Comparison of ENCODE assay signal across 11 cellular contexts in the genomic region with DNA sequence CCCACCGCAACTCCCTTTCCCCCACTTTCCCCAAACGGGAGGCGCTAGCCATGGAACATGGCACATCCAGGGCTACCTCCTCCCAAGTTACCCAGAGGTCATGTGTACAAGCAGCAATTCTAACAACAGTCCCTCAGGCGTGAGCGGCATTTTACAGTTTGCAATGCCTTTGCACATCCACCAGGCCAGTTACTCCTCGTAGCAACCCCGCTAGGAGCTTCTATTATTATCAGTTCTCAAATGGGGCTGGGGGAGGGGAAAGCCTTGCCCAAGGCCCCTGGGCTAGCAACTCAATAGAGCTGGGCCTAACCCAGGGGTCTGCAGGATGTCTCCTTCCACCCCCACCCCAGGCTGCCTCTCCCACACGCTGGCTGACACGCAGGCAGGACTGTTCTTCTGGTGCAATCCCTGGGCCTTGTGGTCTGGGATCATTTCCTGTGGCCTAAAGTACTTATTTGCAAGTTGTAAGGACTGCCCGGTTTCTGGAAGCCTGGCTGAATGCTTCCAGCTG. TPM values are rescaled to one million over a fixed set of nuclear protein-coding genes. Genes with fewer than 3 reads are reported as not detected.
DNase-seq lines count a peak whose midpoint lies in the region; ATAC-seq and FAIRE-seq lines count a peak whose summit lies in the region.
"Had no signal": no experiment of that assay in that cellular context is flagged by ENCODE, and none has a peak within 500 bp of the region (broad histone marks: within the 10 kb centered on the region; RNA-seq: fewer than 3 reads in every experiment).

No MANE protein-coding gene starts in this region.

- peak; percentile 22 for DNase-seq in ELR (ENCODE audit: low read depth)
- peak; percentile 38 for DNase-seq in astrocyte of the hippocampus (ENCODE audit: low read depth, low spot score)
- DNase-seq in hepatic stellate cell (ENCODE audit: low spot score): peak; percentile 59
- peak; percentile 64 for DNase-seq in retina
- DNase-seq in NCI-H524 treated with DMSO at 0.1 percent for 48 hours (lab: John Stamatoyannopoulos, UW): no peak
- no peak for DNase-seq in RCC 7860 (ENCODE audit: low spot score)
- DNase-seq: CD8-positive, alpha-beta T cell; NCI-H1105 treated with DMSO at 0.1 percent for 48 hours; SK-N-SH had no signal

- ATAC-seq in esophagus mucosa (no peak), GM18511 (IDR thresholded peaks at IDR 0.05; ENCODE audit: unreplicated experiment) (no peak)
- ATAC-seq: CD8-positive, alpha-beta T cell had no signal

- FAIRE-seq in RCC 7860 (lab: Jason Lieb, UNC): no peak

RNA-seq across cellular contexts. Expression of a gene that starts 27.8 kb away (rescaled TPM):
- total RNA-seq in esophagus mucosa: 10.6 TPM

Comparison
In these comparisons a context has a peak if more than half of its experiments do, and no peak if none do; other contexts are left out.
1. DNase-seq: peak in ELR (single experiment), astrocyte of the hippocampus (single experiment), hepatic stellate cell (single experiment) and retina (single experiment); none in NCI-H524 treated with DMSO at 0.1 percent for 48 hours (single experiment) and RCC 7860 (single experiment).